1 cellular context compared by ENCODE assay signal in genomic region chr9:129353697-129354336, GRCh38.
TF ChIP-seq lines count a peak whose summit lies in the region.

No MANE protein-coding gene starts in this region.

TF ChIP-seq in K562, 482 proteins besides CTCF, POLR2A, EP300 and RAD21 (continued from another document):
- peak; percentile 60; the same call in 1 of the 2 replicates for TF ChIP-seq BCOR (IDR thresholded peaks at IDR 0.05)
- TF ChIP-seq, protein P1, sequence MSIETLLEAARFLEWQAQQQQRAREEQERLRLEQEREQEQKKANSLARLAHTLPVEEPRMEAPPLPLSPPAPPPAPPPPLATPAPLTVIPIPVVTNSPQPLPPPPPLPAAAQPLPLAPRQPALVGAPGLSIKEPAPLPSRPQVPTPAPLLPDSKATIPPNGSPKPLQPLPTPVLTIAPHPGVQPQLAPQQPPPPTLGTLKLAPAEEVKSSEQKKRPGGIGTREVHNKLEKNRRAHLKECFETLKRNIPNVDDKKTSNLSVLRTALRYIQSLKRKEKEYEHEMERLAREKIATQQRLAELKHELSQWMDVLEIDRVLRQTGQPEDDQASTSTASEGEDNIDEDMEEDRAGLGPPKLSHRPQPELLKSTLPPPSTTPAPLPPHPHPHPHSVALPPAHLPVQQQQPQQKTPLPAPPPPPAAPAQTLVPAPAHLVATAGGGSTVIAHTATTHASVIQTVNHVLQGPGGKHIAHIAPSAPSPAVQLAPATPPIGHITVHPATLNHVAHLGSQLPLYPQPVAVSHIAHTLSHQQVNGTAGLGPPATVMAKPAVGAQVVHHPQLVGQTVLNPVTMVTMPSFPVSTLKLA (conservative IDR thresholded peaks at IDR 0.05): no peak
- no peak for TF ChIP-seq KLF6 (CRISPR knock-in tag; IDR thresholded peaks at IDR 0.05; ENCODE audit: borderline replicate concordance)
- TF ChIP-seq ADNP (tag; IDR thresholded peaks at IDR 0.05): peak; percentile 38; the same call in 1 of the 2 replicates
- no peak for TF ChIP-seq NCOR1 (IDR thresholded peaks at IDR 0.05)
- no peak for TF ChIP-seq SMARCA4 (IDR thresholded peaks at IDR 0.05)
- no peak for TF ChIP-seq MXD1 (CRISPR knock-in tag; IDR thresholded peaks at IDR 0.05; ENCODE audit: borderline replicate concordance, poor library complexity, severe bottlenecking)
- no peak for TF ChIP-seq SP1 (CRISPR knock-in tag; IDR thresholded peaks at IDR 0.05)
- no peak for TF ChIP-seq RBM34 (IDR thresholded peaks at IDR 0.05; ENCODE audit: borderline replicate concordance, insufficient read depth, low read length)
- TF ChIP-seq, protein P2, sequence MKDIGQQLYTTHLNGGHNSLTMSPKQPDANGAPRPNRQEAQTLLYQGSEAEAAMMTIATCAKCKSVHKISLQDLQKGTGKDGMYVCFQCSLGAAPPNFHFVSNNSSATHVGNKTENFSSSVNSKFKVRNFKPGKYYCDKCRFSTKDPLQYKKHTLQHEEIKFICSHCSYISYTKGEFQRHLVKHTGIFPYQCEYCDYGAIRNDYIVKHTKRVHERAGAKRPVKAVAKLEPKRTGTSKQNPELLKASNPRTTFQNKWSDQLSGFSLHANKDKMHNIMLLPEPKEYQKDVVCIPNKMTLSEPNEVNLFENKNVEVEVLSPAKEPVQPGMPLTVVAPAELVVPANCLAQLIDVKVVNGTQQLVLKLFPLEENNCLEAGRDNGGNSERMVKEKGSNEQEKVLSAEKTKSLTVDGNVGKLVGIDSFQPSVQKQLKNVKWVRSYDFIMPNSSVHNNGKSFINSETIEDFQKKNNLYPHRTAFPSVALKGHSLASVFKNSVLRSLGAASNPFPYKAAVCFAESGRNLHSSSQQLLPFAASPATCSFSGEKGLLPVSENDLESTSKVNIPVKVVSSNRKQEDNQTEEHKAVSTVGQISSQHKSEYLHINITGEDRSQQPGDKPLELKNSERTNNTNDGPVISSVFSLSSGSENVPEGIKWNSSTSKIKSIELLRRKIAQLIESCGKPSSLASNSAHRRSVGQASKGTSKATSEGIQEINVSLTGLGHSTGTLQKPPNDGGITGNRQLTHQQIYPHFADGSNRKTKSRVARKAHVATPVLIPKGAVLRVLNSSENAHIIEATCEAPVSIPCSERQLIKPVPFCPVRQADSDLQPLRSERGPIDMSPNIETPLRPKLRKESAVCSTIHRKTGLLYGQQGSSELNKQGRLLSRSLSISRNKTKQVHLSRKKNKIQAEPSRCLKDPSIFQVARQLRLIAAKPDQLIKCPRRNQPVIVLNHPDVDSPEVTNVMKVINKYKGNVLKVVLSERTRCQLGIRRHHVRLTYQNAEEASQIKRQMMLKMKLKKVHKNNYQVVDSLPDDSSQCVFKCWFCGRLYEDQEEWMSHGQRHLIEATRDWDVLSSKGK (CRISPR knock-in tag; IDR thresholded peaks at IDR 0.05): no peak
- no peak for TF ChIP-seq C11orf30 (IDR thresholded peaks at IDR 0.05; ENCODE audit: low read depth)
- TF ChIP-seq ZNF121 (CRISPR knock-in tag; conservative IDR thresholded peaks at IDR 0.05): peak; percentile 85
- no peak for TF ChIP-seq PURB (CRISPR knock-in tag; IDR thresholded peaks at IDR 0.05; ENCODE audit: low read depth)
- no peak for TF ChIP-seq ZNF311 (CRISPR knock-in tag; IDR thresholded peaks at IDR 0.05)
- TF ChIP-seq ARHGAP35 (IDR thresholded peaks at IDR 0.05; ENCODE audit: partially characterized antibody): no peak
- TF ChIP-seq ETS1 (conservative IDR thresholded peaks at IDR 0.05; ENCODE audit: control insufficient read depth, low read depth, low read length): no peak
- TF ChIP-seq PBX2 (CRISPR knock-in tag; IDR thresholded peaks at IDR 0.05; ENCODE audit: low read depth): no peak
- TF ChIP-seq PBX2 (tag; conservative IDR thresholded peaks at IDR 0.05; ENCODE audit: low read depth): no peak
- no peak for TF ChIP-seq ZNF280B (CRISPR knock-in tag; IDR thresholded peaks at IDR 0.05)
- TF ChIP-seq ZNF3 (CRISPR knock-in tag; IDR thresholded peaks at IDR 0.05): no peak
- TF ChIP-seq KDM1A (IDR thresholded peaks at IDR 0.05): peak; percentile 28 to 75; a peak in 3 of 4 replicates
- no peak for TF ChIP-seq NR4A1 (CRISPR knock-in tag; IDR thresholded peaks at IDR 0.05)
- TF ChIP-seq NR4A1 (tag; IDR thresholded peaks at IDR 0.05): no peak
- no peak for TF ChIP-seq TCF3 (CRISPR knock-in tag; IDR thresholded peaks at IDR 0.05)
- TF ChIP-seq RBM25 (IDR thresholded peaks at IDR 0.05; ENCODE audit: low read depth, low read length, severe bottlenecking): peak; percentile 51
- no peak for TF ChIP-seq PPARD (CRISPR knock-in tag; IDR thresholded peaks at IDR 0.05)
- TF ChIP-seq TEAD2 (tag; IDR thresholded peaks at IDR 0.05): no peak
- TF ChIP-seq ZNF699 (CRISPR knock-in tag; IDR thresholded peaks at IDR 0.05; ENCODE audit: insufficient replicate concordance): no peak
- TF ChIP-seq HMG20A (CRISPR knock-in tag; conservative IDR thresholded peaks at IDR 0.05): no peak
- TF ChIP-seq FOXA3 (CRISPR knock-in tag; conservative IDR thresholded peaks at IDR 0.05 in 1 of 2, IDR thresholded peaks at IDR 0.05 in 1 of 2): no peak
- TF ChIP-seq, protein P3, sequence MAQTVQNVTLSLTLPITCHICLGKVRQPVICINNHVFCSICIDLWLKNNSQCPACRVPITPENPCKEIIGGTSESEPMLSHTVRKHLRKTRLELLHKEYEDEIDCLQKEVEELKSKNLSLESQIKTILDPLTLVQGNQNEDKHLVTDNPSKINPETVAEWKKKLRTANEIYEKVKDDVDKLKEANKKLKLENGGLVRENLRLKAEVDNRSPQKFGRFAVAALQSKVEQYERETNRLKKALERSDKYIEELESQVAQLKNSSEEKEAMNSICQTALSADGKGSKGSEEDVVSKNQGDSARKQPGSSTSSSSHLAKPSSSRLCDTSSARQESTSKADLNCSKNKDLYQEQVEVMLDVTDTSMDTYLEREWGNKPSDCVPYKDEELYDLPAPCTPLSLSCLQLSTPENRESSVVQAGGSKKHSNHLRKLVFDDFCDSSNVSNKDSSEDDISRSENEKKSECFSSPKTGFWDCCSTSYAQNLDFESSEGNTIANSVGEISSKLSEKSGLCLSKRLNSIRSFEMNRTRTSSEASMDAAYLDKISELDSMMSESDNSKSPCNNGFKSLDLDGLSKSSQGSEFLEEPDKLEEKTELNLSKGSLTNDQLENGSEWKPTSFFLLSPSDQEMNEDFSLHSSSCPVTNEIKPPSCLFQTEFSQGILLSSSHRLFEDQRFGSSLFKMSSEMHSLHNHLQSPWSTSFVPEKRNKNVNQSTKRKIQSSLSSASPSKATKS (CRISPR knock-in tag; IDR thresholded peaks at IDR 0.05): no peak
- no peak for TF ChIP-seq SMARCB1 (IDR thresholded peaks at IDR 0.05; ENCODE audit: insufficient read length, low read depth)
- TF ChIP-seq MCM3 (IDR thresholded peaks at IDR 0.05): no peak
- no peak for TF ChIP-seq BRD4 (IDR thresholded peaks at IDR 0.05)
- no peak for TF ChIP-seq RBFOX2 (IDR thresholded peaks at IDR 0.05; ENCODE audit: low read depth, low read length)
- TF ChIP-seq PTTG1 (tag; IDR thresholded peaks at IDR 0.05; ENCODE audit: low read depth): no peak
- TF ChIP-seq NCOA6 (IDR thresholded peaks at IDR 0.05): no peak
- no peak for TF ChIP-seq GTF2A2 (tag; IDR thresholded peaks at IDR 0.05)
- no peak for TF ChIP-seq PML (IDR thresholded peaks at IDR 0.05; ENCODE audit: low read length)
- no peak for TF ChIP-seq PRMT5 (CRISPR knock-in tag; IDR thresholded peaks at IDR 0.05)
- no peak for TF ChIP-seq ZNF592 (IDR thresholded peaks at IDR 0.05)
- TF ChIP-seq CBX3 (IDR thresholded peaks at IDR 0.05; ENCODE audit: borderline replicate concordance in 1 of 2, low read length in 2 of 2): no peak
- no peak for TF ChIP-seq MAFF (IDR thresholded peaks at IDR 0.05; ENCODE audit: low read length)
- TF ChIP-seq CBX1 (IDR thresholded peaks at IDR 0.05; ENCODE audit: low read depth): 0 out of 2 replicates have a peak, but pooled peaks have one; percentile 36
